7 cellular contexts compared by ENCODE assay signal in genomic region chr5:151072234-151073025, GRCh38. TPM values are rescaled to one million over a fixed set of nuclear protein-coding genes. Genes with fewer than 3 reads are reported as not detected.
DNase-seq lines count a peak whose midpoint lies in the region; ATAC-seq and TF ChIP-seq lines count a peak whose summit lies in the region.

No MANE protein-coding gene starts in this region.

- H3K27me3 ChIP-seq in esophagus squamous epithelium: no peaks in the 10 kb centered on the region
- no peaks in the 10 kb centered on the region for H3K27me3 ChIP-seq in gastrocnemius medialis
- H3K27me3 ChIP-seq in aorta (ENCODE audit: control insufficient read depth in 1 of 2, insufficient read depth in 2 of 2, low read length in 1 of 2): no peaks in the 10 kb centered on the region

- WGBS in esophagus squamous epithelium, 2 donors: 41 to 58% methylated on average over 5 to 6 of the region's 6 CpGs
- WGBS in aorta, 2 donors: 65 to 69% methylated on average over 6 of the region's 6 CpGs

- peaks cover 0 to 33% (median 0%) of the 10 kb centered on the region in 3 donors for H3K36me3 ChIP-seq in esophagus squamous epithelium
- H3K36me3 ChIP-seq in gastrocnemius medialis: no peaks in the 10 kb centered on the region
- no peaks in the 10 kb centered on the region for H3K36me3 ChIP-seq in aorta (ENCODE audit: control insufficient read depth in 1 of 2, insufficient read depth in 2 of 2, low read length in 1 of 2)

- in situ Hi-C loops in gastrocnemius medialis (cut with MboI; ENCODE audit: low sequenced_read_pairs in 4 of 4): no loop called here

- TF ChIP-seq CTCF in esophagus squamous epithelium (IDR thresholded peaks at IDR 0.05) (no peak), gastrocnemius medialis (IDR thresholded peaks at IDR 0.05 in 4 of 5, conservative IDR thresholded peaks at IDR 0.05 in 1 of 5) (no peak)

- DNase-seq in GM03348 (ENCODE audit: low spot score): peak; percentile 48
- peak; percentile 46 for DNase-seq in RKO (ENCODE audit: low spot score)
- no peak for DNase-seq in esophagus squamous epithelium (lab: John Stamatoyannopoulos, UW)
- peak; percentile 43 to 56 for DNase-seq in gastrocnemius medialis
- DNase-seq in aorta: no peak
- DNase-seq in NOMO-1 treated with DMSO at 0.1 percent for 48 hours (lab: John Stamatoyannopoulos, UW; ENCODE audit: unreplicated experiment): no peak

- H3K4me3 ChIP-seq in esophagus squamous epithelium (no peak overlapping the region), gastrocnemius medialis (no peak overlapping the region), aorta (ENCODE audit: low read length in 2 of 2) (no peak overlapping the region)

- no peaks in the 10 kb centered on the region for H3K9me3 ChIP-seq in esophagus squamous epithelium
- no peaks in the 10 kb centered on the region for H3K9me3 ChIP-seq in gastrocnemius medialis
- H3K9me3 ChIP-seq in aorta (ENCODE audit: control insufficient read depth, low read length): no peaks in the 10 kb centered on the region

- H3K4me1 ChIP-seq in esophagus squamous epithelium (peaks cover 45 to 92% (median 66%) of the 10 kb centered on the region in 3 donors), gastrocnemius medialis (peaks cover 71 to 74% of the 10 kb centered on the region in 2 donors), aorta (ENCODE audit: control insufficient read depth in 1 of 2, insufficient read depth in 2 of 2, low read length in 2 of 2) (no peaks in the 10 kb centered on the region)

- H3K27ac ChIP-seq in esophagus squamous epithelium: peak overlapping the region; percentile 24 to 70 (median 47)
- H3K27ac ChIP-seq in gastrocnemius medialis: peak overlapping the region; percentile 90 to 94 (median 92)
- peak overlapping the region in 1 of 2 donors; percentile 7 for H3K27ac ChIP-seq in aorta (ENCODE audit: low read depth in 1 of 2, low read length in 2 of 2)

- TF ChIP-seq POLR2A in esophagus squamous epithelium (IDR thresholded peaks at IDR 0.05): no peak
- no peak for TF ChIP-seq POLR2A in gastrocnemius medialis (IDR thresholded peaks at IDR 0.05)

- ATAC-seq in gastrocnemius medialis (peak; percentile 45 to 55), HG02763 (IDR thresholded peaks at IDR 0.05; ENCODE audit: unreplicated experiment) (no peak), aorta (ENCODE audit: low FRiP score) (no peak)

- intact Hi-C loops in esophagus squamous epithelium (cut with DNase I) (no loop called here), gastrocnemius medialis (cut with DNase I; ENCODE audit: low total_unique reads) (no loop called here), aorta (cut with DNase I) (no loop called here)

RNA-seq across cellular contexts. Expression of gene TNIP1, which starts 8.4 kb away (rescaled TPM):
- total RNA-seq in esophagus squamous epithelium (100 to 1,000 TPM in 1 of 4 donors, 10 to 100 TPM in 3; 55.5 to 109 (median 95.4) TPM), gastrocnemius medialis (100 to 1,000 TPM; 112 to 228 (median 188) TPM), aorta (100 to 1,000 TPM in 1 of 2 donors, 10 to 100 TPM in 1; 83.3 to 105 TPM)
- 10 to 100 TPM; 63.3 to 80.3 TPM for polyA plus RNA-seq in aorta

RNA-seq across cellular contexts. Expression of gene GPX3, which starts 52.0 kb away (rescaled TPM):
- total RNA-seq in esophagus squamous epithelium (1,000 to 10,000 TPM in 1 of 4 donors, 100 to 1,000 TPM in 3; 166 to 1,028 (median 489) TPM), gastrocnemius medialis (1,000 to 10,000 TPM in 1 of 4 donors, 100 to 1,000 TPM in 3; 504 to 1,227 (median 655) TPM), aorta (1,000 to 10,000 TPM in 1 of 2 donors, 100 to 1,000 TPM in 1; 694 to 1,257 TPM)
- polyA plus RNA-seq in aorta: 100 to 1,000 TPM; 514 to 520 TPM

Comparison
In these comparisons a context has a peak if more than half of its experiments do, and no peak if none do; other contexts are left out.
1. DNase-seq: peak in GM03348 (single experiment), RKO (single experiment) and gastrocnemius medialis (2 of 2); none in esophagus squamous epithelium (single experiment), aorta (0 of 2) and NOMO-1 treated with DMSO at 0.1 percent for 48 hours (single experiment).
2. ATAC-seq: peak in gastrocnemius medialis (2 of 2); none in HG02763 (single experiment) and aorta (single experiment).